20 cellular contexts compared by ENCODE assay signal in the genomic region with DNA sequence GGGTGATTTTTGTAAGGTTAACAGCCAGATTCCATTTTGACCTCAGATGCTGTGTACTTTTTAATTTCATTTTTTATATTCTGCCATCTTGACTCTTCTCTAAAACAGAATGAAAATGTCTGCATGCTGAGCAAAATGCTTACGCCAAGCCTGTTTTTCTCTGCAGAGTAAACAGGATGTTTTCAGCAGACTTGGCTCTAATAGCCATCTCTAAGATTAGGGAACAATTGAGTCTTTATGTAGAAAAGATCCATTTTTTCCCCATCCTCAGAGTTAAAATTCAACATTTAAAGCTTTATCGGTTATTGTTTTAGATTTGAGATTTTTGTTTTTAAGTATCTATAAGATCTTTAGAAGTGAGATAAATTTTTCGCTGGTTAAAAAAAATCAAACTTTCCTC. TPM values are rescaled to one million over a fixed set of nuclear protein-coding genes. Genes with fewer than 3 reads are reported as not detected.
DNase-seq lines count a peak whose midpoint lies in the region; ATAC-seq and TF ChIP-seq lines count a peak whose summit lies in the region.
"Had no signal": no experiment of that assay in that cellular context is flagged by ENCODE, and none has a peak within 500 bp of the region (broad histone marks: within the 10 kb centered on the region; RNA-seq: fewer than 3 reads in every experiment).

No MANE protein-coding gene starts in this region.

- H3K36me3 Mint-ChIP-seq in CD8-positive, alpha-beta T cell = peaks cover 34% of the 10 kb centered on the region
- peaks cover 16% of the 10 kb centered on the region for H3K36me3 Mint-ChIP-seq in endodermal cell (ENCODE audit: low read depth)

- H3K4me3 Mint-ChIP-seq in CD8-positive, alpha-beta T cell = no peak overlapping the region
- peak overlapping the region; percentile 22 for H3K4me3 Mint-ChIP-seq in endodermal cell
- H3K4me3 Mint-ChIP-seq: activated CD4-positive, alpha-beta T cell treated with anti-CD3 and anti-CD28 coated beads, Interleukin-2, amount 10 ng/mL, durations not matched to agents 24 days and 14 days; activated CD8-positive, alpha-beta memory T cell treated with anti-CD3 and anti-CD28 coated beads, Interleukin-2, amount 10 ng/mL, durations not matched to agents 7 days and 5 days; GM23338; immature natural killer cell had no signal

- peaks cover 99% of the 10 kb centered on the region for H3K4me1 Mint-ChIP-seq in CD8-positive, alpha-beta T cell (ENCODE audit: low read depth)
- peaks cover 80% of the 10 kb centered on the region for H3K4me1 Mint-ChIP-seq in endodermal cell

- H3F3A ChIP-seq in Loucy (ENCODE audit: low read depth) = peaks cover 13% of the 10 kb centered on the region; the same call in 1 of the 2 replicates

- peak overlapping the region; percentile 92 for H3K27ac Mint-ChIP-seq in CD8-positive, alpha-beta T cell
- H3K27ac Mint-ChIP-seq in endodermal cell = peak overlapping the region; percentile 86
- H3K27ac Mint-ChIP-seq: activated CD4-positive, alpha-beta T cell treated with anti-CD3 and anti-CD28 coated beads, Interleukin-2, amount 10 ng/mL, durations not matched to agents 24 days and 14 days; activated CD8-positive, alpha-beta memory T cell treated with anti-CD3 and anti-CD28 coated beads, Interleukin-2, amount 10 ng/mL, durations not matched to agents 7 days and 5 days; GM23338 had no signal

- H3K9me3 ChIP-seq in CD8-positive, alpha-beta T cell (ENCODE audit: low read length) = no peaks in the 10 kb centered on the region
- H3K9me3 ChIP-seq in Loucy (ENCODE audit: insufficient read depth, low read depth, low read length) (no peaks in the 10 kb centered on the region), endodermal cell (ENCODE audit: control insufficient read depth, low read length) (no peaks in the 10 kb centered on the region)
- H3K9me3 ChIP-seq: gastrocnemius medialis had no signal

- CTCF ChIA-PET in CD8-positive, alpha-beta T cell (lab: Charles Lee) = interaction anchor here (0.9 kb wide), 1 partner anchor 187 kb away, joined by 3 read pairs; no protein-coding TSS in a partner anchor

- ATAC-seq in CD8-positive, alpha-beta T cell = no peak
- ATAC-seq in HG03025 (IDR thresholded peaks at IDR 0.05; ENCODE audit: low FRiP score, unreplicated experiment) = no peak
- ATAC-seq: activated CD8-positive, alpha-beta memory T cell treated with anti-CD3 and anti-CD28 coated beads, Interleukin-2, amount 10 ng/mL, durations not matched to agents 7 days and 5 days; gastrocnemius medialis; GM23338; left lobe of liver had no signal

- DNase-seq in CD8-positive, alpha-beta T cell = no peak
- DNase-seq in endodermal cell = no peak
- DNase-seq in pons (ENCODE audit: low spot score) = peak; percentile 72
- no peak for DNase-seq in NCI-H82 (lab: John Stamatoyannopoulos, UW)
- no peak for DNase-seq in midbrain (lab: John Stamatoyannopoulos, UW)
- DNase-seq: activated CD4-positive, alpha-beta T cell treated with anti-CD3 and anti-CD28 coated beads, Interleukin-2, amount 10 ng/mL, durations not matched to agents 24 days and 14 days; activated CD8-positive, alpha-beta memory T cell treated with anti-CD3 and anti-CD28 coated beads, Interleukin-2, amount 10 ng/mL, durations not matched to agents 7 days and 5 days; activated naive CD4-positive, alpha-beta T cell treated with Interleukin-2 at 50 U/mL for 16 hours; gastrocnemius medialis; immature natural killer cell; mesendoderm; NCI-H446 treated with DMSO at 0.1 percent for 48 hours; retina; small intestine; stimulated activated CD8-positive, alpha-beta memory T cell treated with anti-CD3 and anti-CD28 coated beads, Interleukin-4, amount 100 ng/mL, for 48 hours; WERI-Rb-1 had no signal

- H3K4me3 ChIP-seq in CD8-positive, alpha-beta T cell (ENCODE audit: low read depth, low read length) = no peak overlapping the region
- peak overlapping the region; percentile 35 for H3K4me3 ChIP-seq in Loucy (ENCODE audit: low read length, poor library complexity, severe bottlenecking)
- H3K4me3 ChIP-seq in endodermal cell (ENCODE audit: low read length) = no peak overlapping the region
- H3K4me3 ChIP-seq: gastrocnemius medialis, GM23338 had no signal

- no peaks in the 10 kb centered on the region for H3K27me3 ChIP-seq in CD8-positive, alpha-beta T cell (ENCODE audit: insufficient read depth, low read length)
- H3K27me3 ChIP-seq in Loucy (ENCODE audit: insufficient read depth, low read length, poor library complexity, severe bottlenecking) (no peaks in the 10 kb centered on the region), endodermal cell (ENCODE audit: control insufficient read depth, insufficient read depth, low read length, poor library complexity, severe bottlenecking) (no peaks in the 10 kb centered on the region)
- H3K27me3 ChIP-seq: gastrocnemius medialis had no signal

- H2AFZ ChIP-seq in Loucy (ENCODE audit: low read length) = no peak overlapping the region
- H2AFZ ChIP-seq: GM23338 had no signal

- intact Hi-C loops in CD8-positive, alpha-beta T cell (cut with DNase I, micrococcal nuclease) = loop anchor here (5.0 to 10.0 kb wide), 2 partner anchors 151 to 424 kb away; partner anchors contain the start of genes GRAP2 (in 1 of the 2) and TNRC6B (in 1 of the 2)

- no peaks in the 10 kb centered on the region for H3K9me3 Mint-ChIP-seq in CD8-positive, alpha-beta T cell
- H3K9me3 Mint-ChIP-seq in endodermal cell = no peaks in the 10 kb centered on the region
- H3K9me3 Mint-ChIP-seq: activated CD4-positive, alpha-beta T cell treated with anti-CD3 and anti-CD28 coated beads, Interleukin-2, amount 10 ng/mL, durations not matched to agents 24 days and 14 days; GM23338; immature natural killer cell had no signal

- H3K27me3 Mint-ChIP-seq in CD8-positive, alpha-beta T cell (ENCODE audit: low read depth) = no peaks in the 10 kb centered on the region
- no peaks in the 10 kb centered on the region for H3K27me3 Mint-ChIP-seq in endodermal cell (ENCODE audit: insufficient read depth)
- H3K27me3 Mint-ChIP-seq: activated CD4-positive, alpha-beta T cell treated with anti-CD3 and anti-CD28 coated beads, Interleukin-2, amount 10 ng/mL, durations not matched to agents 24 days and 14 days; activated CD8-positive, alpha-beta memory T cell treated with anti-CD3 and anti-CD28 coated beads, Interleukin-2, amount 10 ng/mL, durations not matched to agents 7 days and 5 days had no signal

- peak overlapping the region; percentile 44 for H3K4me2 ChIP-seq in Loucy (ENCODE audit: low read depth, low read length, poor library complexity, severe bottlenecking)
- H3K4me2 ChIP-seq: GM23338 had no signal

- H3K9me2 ChIP-seq in Loucy (replicated peaks; ENCODE audit: low read depth, low read length) = no peaks in the 10 kb centered on the region

- H4K20me1 ChIP-seq in Loucy (ENCODE audit: insufficient read depth, low read length, poor library complexity, severe bottlenecking) = no peaks in the 10 kb centered on the region

- 94 to 100% methylated on average over 1 to 3 of the region's 3 CpGs for WGBS in endodermal cell (ENCODE audit: insufficient coverage in 1 of 2, insufficient read length in 1 of 2), 2 experiments

- no peak overlapping the region for H3K27ac ChIP-seq in CD8-positive, alpha-beta T cell (ENCODE audit: low read depth, low read length)
- H3K27ac ChIP-seq in endodermal cell (ENCODE audit: low read depth, low read length) = no peak overlapping the region
- H3K27ac ChIP-seq: gastrocnemius medialis, WERI-Rb-1 had no signal

- no peaks in the 10 kb centered on the region for H3K79me2 ChIP-seq in Loucy (ENCODE audit: insufficient read depth, low read length)

- POLR2A ChIA-PET in CD8-positive, alpha-beta T cell (lab: Charles Lee) = interaction anchor here (1.0 kb wide), 1 partner anchor 284 kb away, joined by 3 read pairs; no protein-coding TSS in a partner anchor

- peak overlapping the region; percentile 36 for H3K9ac ChIP-seq in Loucy (ENCODE audit: low read depth, low read length, poor library complexity, severe bottlenecking)
- no peak overlapping the region for H3K9ac ChIP-seq in endodermal cell (ENCODE audit: extremely low read depth, low read length, poor library complexity, severe bottlenecking)

- no peaks in the 10 kb centered on the region for H3K36me3 ChIP-seq in CD8-positive, alpha-beta T cell (ENCODE audit: insufficient read depth, low read length)
- H3K36me3 ChIP-seq in Loucy (ENCODE audit: insufficient read depth, low read length) (no peaks in the 10 kb centered on the region), endodermal cell (ENCODE audit: control insufficient read depth, insufficient read depth, low read length) (peaks cover 5% of the 10 kb centered on the region)
- H3K36me3 ChIP-seq: WERI-Rb-1 had no signal

- no peak for TF ChIP-seq CTCF in CD8-positive, alpha-beta T cell (IDR thresholded peaks at IDR 0.05)
- TF ChIP-seq CTCF in Loucy (conservative IDR thresholded peaks at IDR 0.05; ENCODE audit: low read length) (no peak), endodermal cell (conservative IDR thresholded peaks at IDR 0.05) (no peak)

- H3K4me1 ChIP-seq in CD8-positive, alpha-beta T cell (ENCODE audit: insufficient read depth, low read length) = peaks cover 96% of the 10 kb centered on the region
- peaks cover 80% of the 10 kb centered on the region for H3K4me1 ChIP-seq in Loucy (ENCODE audit: insufficient read depth, low read length, poor library complexity, severe bottlenecking)
- peaks cover 18% of the 10 kb centered on the region for H3K4me1 ChIP-seq in endodermal cell (ENCODE audit: control insufficient read depth, insufficient read depth, low read length)

RNA-seq across cellular contexts. Expression of gene ADSL, which starts 17.7 kb away (rescaled TPM):
- total RNA-seq in CD8-positive, alpha-beta T cell = 10 to 100 TPM; 61.8 to 68.7 TPM
- 100 to 1,000 TPM; 107 to 118 TPM for total RNA-seq in endodermal cell
- 118 TPM for polyA plus RNA-seq in endodermal cell (2013, experiment 1 of 2)
- polyA plus RNA-seq in endodermal cell (2013, experiment 2 of 2) = 103 TPM

RNA-seq across cellular contexts. Expression of gene SGSM3, which starts 41.8 kb away (rescaled TPM):
- 10 to 100 TPM; 74.0 to 80.1 TPM for total RNA-seq in CD8-positive, alpha-beta T cell
- 10 to 100 TPM; 83.7 to 90.4 TPM for total RNA-seq in endodermal cell
- 80.2 TPM for polyA plus RNA-seq in endodermal cell (2013, experiment 1 of 2)
- 69.6 TPM for polyA plus RNA-seq in endodermal cell (2013, experiment 2 of 2)
